Comparison of ENCODE assay signal across 8 cellular contexts in the genomic region with DNA sequence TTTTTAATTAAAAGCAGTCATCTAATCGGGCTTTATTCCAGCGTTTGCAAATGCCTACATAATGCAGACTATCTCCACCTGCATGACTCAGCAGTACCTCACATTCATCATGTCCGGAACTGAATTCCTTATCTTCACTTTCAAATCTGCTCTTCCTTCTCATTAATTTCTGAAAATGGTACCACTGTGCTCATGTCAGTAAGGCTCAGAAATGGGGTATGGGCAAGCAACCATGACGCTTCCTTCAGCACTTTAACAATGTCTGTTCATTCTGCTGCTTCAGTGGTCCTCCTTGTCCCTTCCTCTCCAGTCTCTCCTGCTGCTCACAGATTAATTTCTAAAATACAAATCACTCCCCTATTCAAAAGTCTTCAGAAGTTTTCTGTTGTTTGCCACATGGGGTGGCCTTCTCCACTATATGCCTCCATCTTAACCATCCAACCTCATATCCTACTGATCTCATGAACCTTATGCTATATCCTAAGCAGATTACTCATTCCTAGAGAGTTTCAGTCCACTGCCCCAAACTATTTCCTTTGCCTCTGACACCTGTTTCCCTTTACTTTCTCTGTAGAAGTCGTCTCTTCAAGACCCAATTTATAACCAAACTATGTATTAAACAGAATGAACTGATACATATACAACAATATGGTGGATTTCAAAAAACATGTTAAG. TPM values are rescaled to one million over a fixed set of nuclear protein-coding genes. Genes with fewer than 3 reads are reported as not detected.
DNase-seq lines count a peak whose midpoint lies in the region; ATAC-seq, FAIRE-seq and TF ChIP-seq lines count a peak whose summit lies in the region.

No MANE protein-coding gene starts in this region.

- no peak overlapping the region for H3K9ac ChIP-seq in BLaER1

- peak; percentile 82 for DNase-seq in bronchial epithelial cell (ENCODE audit: low read depth)
- DNase-seq in KBM-7 = no peak
- DNase-seq in G401 (ENCODE audit: low spot score) = no peak
- no peak for DNase-seq in right cardiac atrium
- DNase-seq in foreskin melanocyte = no peak

- no peak for TF ChIP-seq CTCF in bronchial epithelial cell (IDR thresholded peaks at IDR 0.05; ENCODE audit: insufficient read depth, low read length, severe bottlenecking)

- no peak overlapping the region for H3K4me3 ChIP-seq in BLaER1
- H3K4me3 ChIP-seq in bronchial epithelial cell (ENCODE audit: low read depth, low read length) = no peak overlapping the region
- no peak overlapping the region for H3K4me3 ChIP-seq in right cardiac atrium (ENCODE audit: low read length)

- intact Hi-C loops in right cardiac atrium (cut with DNase I) = loop anchor here in 1 of 4 donors (10.0 kb wide), 1 partner anchor 195 kb away; the partner anchor contains the start of gene TSG101

- H4K20me1 ChIP-seq in BLaER1 = peaks cover 68% of the 10 kb centered on the region

- no peaks in the 10 kb centered on the region for H3K9me3 ChIP-seq in BLaER1
- H3K9me3 ChIP-seq in right cardiac atrium (ENCODE audit: control insufficient read depth, low read length) = no peaks in the 10 kb centered on the region

- no peak for FAIRE-seq in bronchial epithelial cell (lab: Jason Lieb, UNC)

- no peaks in the 10 kb centered on the region for H3K27me3 ChIP-seq in BLaER1
- no peaks in the 10 kb centered on the region for H3K27me3 ChIP-seq in bronchial epithelial cell (ENCODE audit: control insufficient read depth, insufficient read depth, low read length)
- H3K27me3 ChIP-seq in right cardiac atrium (ENCODE audit: control insufficient read depth, insufficient read depth) = no peaks in the 10 kb centered on the region

- H3K4me1 ChIP-seq in BLaER1 (peaks cover 54% of the 10 kb centered on the region), right cardiac atrium (ENCODE audit: control insufficient read depth, insufficient read depth, low read length) (peaks cover 3% of the 10 kb centered on the region)

- in situ Hi-C loops in KBM-7 (cut with MboI; ENCODE audit: low pct_unique_long_range_greater_than_20kb, low sequenced_read_pairs) = no loop called here
- in situ Hi-C loops in G401 (cut with HindIII; ENCODE audit: low sequenced_read_pairs) = no loop called here

- WGBS in right cardiac atrium = 73% methylated on average over 5 of the region's 5 CpGs

- peak; percentile 81 for ATAC-seq in GM19043 (IDR thresholded peaks at IDR 0.05; ENCODE audit: low read depth, unreplicated experiment)
- ATAC-seq in HG03460 (IDR thresholded peaks at IDR 0.05; ENCODE audit: unreplicated experiment) = peak; percentile 65
- ATAC-seq in right cardiac atrium = no peak

- H3K4me2 ChIP-seq in BLaER1 = peak overlapping the region; percentile 51

- H3K36me3 ChIP-seq in BLaER1 (peaks cover 93% of the 10 kb centered on the region), bronchial epithelial cell (ENCODE audit: control insufficient read depth, insufficient read depth, low read length) (peaks cover 8% of the 10 kb centered on the region)

- H3K27ac ChIP-seq in BLaER1 (peak overlapping the region; percentile 5; the same call in 1 of the 2 replicates), right cardiac atrium (ENCODE audit: low read length) (no peak overlapping the region)

RNA-seq across cellular contexts. Expression of gene GTF2H1, which starts 7.0 kb away (rescaled TPM):
- total RNA-seq in bronchial epithelial cell (56.3 and 79.8 TPM in 2 replicates), right cardiac atrium (10 to 100 TPM; 23.9 to 26.3 (median 24.5) TPM)
- total RNA-seq in G401 (2014; rRNA removed; shearing (Covaris generic)) = 67.3 and 111 TPM in 2 replicates
- polyA plus RNA-seq in right cardiac atrium = 14.4 TPM

RNA-seq across cellular contexts. Expression of gene HPS5, which starts 7.4 kb away (rescaled TPM):
- 39.0 and 58.9 TPM in 2 replicates for total RNA-seq in bronchial epithelial cell
- 26.4 and 33.0 TPM in 2 replicates for total RNA-seq in G401 (2014; rRNA removed; shearing (Covaris generic))
- total RNA-seq in right cardiac atrium = 10 to 100 TPM; 12.3 to 13.7 (median 12.6) TPM
- 6.7 TPM for polyA plus RNA-seq in right cardiac atrium

Comparison
In these comparisons a context has a peak if more than half of its experiments do, and no peak if none do; other contexts are left out.
1. ATAC-seq: peak in GM19043 (single experiment) and HG03460 (single experiment); none in right cardiac atrium (0 of 2).